Comparison of ENCODE assay signal across 8 cellular contexts in the genomic region with DNA sequence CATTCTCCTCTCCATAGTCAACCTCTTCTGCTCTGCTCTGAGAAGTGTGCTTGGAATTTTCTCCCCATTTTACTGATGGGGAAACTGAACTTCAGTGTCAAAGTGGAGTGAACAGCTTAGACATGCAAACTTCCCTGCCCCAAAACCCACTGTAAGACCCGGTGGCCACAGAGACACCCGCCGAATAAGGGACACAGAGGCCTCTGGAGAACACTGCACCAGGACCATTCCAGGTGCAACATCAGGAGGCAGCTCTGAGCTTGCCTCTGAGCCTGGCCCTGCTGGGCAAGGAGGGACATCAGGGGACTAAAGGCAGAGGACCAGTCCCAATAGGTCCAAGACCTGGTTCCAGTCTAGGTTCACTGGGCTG. TPM values are rescaled to one million over a fixed set of nuclear protein-coding genes. Genes with fewer than 3 reads are reported as not detected.
A peak's percentile ranks its signal among the peaks of the same experiment; 100 is the strongest.
DNase-seq lines count a peak whose midpoint lies in the region; ATAC-seq and TF ChIP-seq lines count a peak whose summit lies in the region.

No MANE protein-coding gene starts in this region.

- H3K9me3 Mint-ChIP-seq in activated T-cell treated with anti-CD3 and anti-CD28 coated beads, Interleukin-2, amount 50 U/mL, for 24 hours: peaks cover 3% of the 10 kb centered on the region
- H3K9me3 Mint-ChIP-seq in type B pancreatic cell: no peaks in the 10 kb centered on the region

- peaks cover 62% of the 10 kb centered on the region for H3K36me3 Mint-ChIP-seq in activated T-cell treated with anti-CD3 and anti-CD28 coated beads, Interleukin-2, amount 50 U/mL, for 24 hours (ENCODE audit: low read depth)
- H3K36me3 Mint-ChIP-seq in type B pancreatic cell: no peaks in the 10 kb centered on the region

- H3K4me3 Mint-ChIP-seq in activated T-cell treated with anti-CD3 and anti-CD28 coated beads, Interleukin-2, amount 50 U/mL, for 24 hours: peak overlapping the region; percentile 96
- peak overlapping the region; percentile 91 for H3K4me3 Mint-ChIP-seq in type B pancreatic cell

- TF ChIP-seq CTCF in breast epithelium (IDR thresholded peaks at IDR 0.05) (no peak), type B pancreatic cell (conservative IDR thresholded peaks at IDR 0.05) (no peak)

- H3K9ac ChIP-seq in mesendoderm (ENCODE audit: low read length): peak overlapping the region; percentile 91

- peak overlapping the region; percentile 65 for H2AK5ac ChIP-seq in mesendoderm (ENCODE audit: low read length)

- no peak for ATAC-seq in HG02798 (IDR thresholded peaks at IDR 0.05; ENCODE audit: poor library complexity, unreplicated experiment)

- H3K56ac ChIP-seq in mesendoderm (ENCODE audit: low read length): peak overlapping the region; percentile 94

- H2BK15ac ChIP-seq in mesendoderm (replicated peaks; ENCODE audit: low read depth): no peak overlapping the region

- DNase-seq in activated T-cell treated with anti-CD3 and anti-CD28 coated beads, Interleukin-2, amount 50 U/mL, for 24 hours: no peak
- no peak for DNase-seq in activated T-cell treated with anti-CD3 and anti-CD28 coated beads, Interleukin-2, amount 50 U/mL, for 48 hours
- DNase-seq in breast epithelium (ENCODE audit: low spot score in 2 of 2): no peak
- no peak for DNase-seq in mesendoderm
- no peak for DNase-seq in type B pancreatic cell (ENCODE audit: extremely low spot score, unreplicated experiment)
- DNase-seq in iPS-NIHi11 (ENCODE audit: low spot score): no peak
- no peak for DNase-seq in NCI-H128 (lab: John Stamatoyannopoulos, UW; ENCODE audit: unreplicated experiment)

- H3K27me3 ChIP-seq in breast epithelium (no peaks in the 10 kb centered on the region), mesendoderm (ENCODE audit: insufficient read depth, low read length, poor library complexity) (no peaks in the 10 kb centered on the region)

- H3K4me3 ChIP-seq in breast epithelium (peak overlapping the region; percentile 75 to 99 (median 91)), mesendoderm (ENCODE audit: low read length) (no peak overlapping the region)

- H2BK120ac ChIP-seq in mesendoderm (ENCODE audit: low read depth, low read length): no peak overlapping the region

- H3K4me2 ChIP-seq in mesendoderm (ENCODE audit: low read length): peak overlapping the region; percentile 95

- peak overlapping the region; percentile 99 for H3K27ac Mint-ChIP-seq in activated T-cell treated with anti-CD3 and anti-CD28 coated beads, Interleukin-2, amount 50 U/mL, for 24 hours
- peak overlapping the region; percentile 82 for H3K27ac Mint-ChIP-seq in type B pancreatic cell

- H3K18ac ChIP-seq in mesendoderm (ENCODE audit: low read length): no peak overlapping the region

- H3K36me3 ChIP-seq in breast epithelium (no peaks in the 10 kb centered on the region), mesendoderm (ENCODE audit: control insufficient read depth, insufficient read depth, low read length) (no peaks in the 10 kb centered on the region)

- H3K27ac ChIP-seq in breast epithelium (peak overlapping the region; percentile 98 to 100), mesendoderm (ENCODE audit: low read depth, low read length) (no peak overlapping the region)

- peaks cover 75% of the 10 kb centered on the region for H3K4me1 Mint-ChIP-seq in activated T-cell treated with anti-CD3 and anti-CD28 coated beads, Interleukin-2, amount 50 U/mL, for 24 hours (ENCODE audit: low read depth)
- peaks cover 63% of the 10 kb centered on the region for H3K4me1 Mint-ChIP-seq in type B pancreatic cell (ENCODE audit: unreplicated experiment)

- no peak overlapping the region for H4K5ac ChIP-seq in mesendoderm (ENCODE audit: low read length)

- no peak overlapping the region for H4K8ac ChIP-seq in mesendoderm (ENCODE audit: low read depth, low read length)

- H3K79me1 ChIP-seq in mesendoderm (ENCODE audit: low read length): peaks cover 22% of the 10 kb centered on the region

- peaks cover 50 to 58% of the 10 kb centered on the region in 2 donors for H3K4me1 ChIP-seq in breast epithelium
- H3K4me1 ChIP-seq in mesendoderm (ENCODE audit: control insufficient read depth, low read depth, low read length): peaks cover 51% of the 10 kb centered on the region

- peak overlapping the region; percentile 31 for H2BK5ac ChIP-seq in mesendoderm (ENCODE audit: low read length)

- intact Hi-C loops in breast epithelium (cut with DNase I; ENCODE audit: low total_unique reads): no loop called here

- no peak for TF ChIP-seq POLR2A in breast epithelium (IDR thresholded peaks at IDR 0.05)

- no peaks in the 10 kb centered on the region for H3K27me3 Mint-ChIP-seq in activated T-cell treated with anti-CD3 and anti-CD28 coated beads, Interleukin-2, amount 50 U/mL, for 24 hours
- no peaks in the 10 kb centered on the region for H3K27me3 Mint-ChIP-seq in type B pancreatic cell

- H3K9me3 ChIP-seq in breast epithelium: no peaks in the 10 kb centered on the region

- no CpG with 5 or more reads among the region's 3 CpGs for WGBS in mesendoderm (ENCODE audit: extremely low coverage, insufficient coverage, low lambda C conversion rate)

- no peak overlapping the region for H3K4ac ChIP-seq in mesendoderm (ENCODE audit: low read depth, low read length)

- H3K23ac ChIP-seq in mesendoderm (ENCODE audit: low read length): peak overlapping the region; percentile 97

- H3K79me2 ChIP-seq in mesendoderm (ENCODE audit: control insufficient read depth, insufficient read depth, low read length): peaks cover 61% of the 10 kb centered on the region

RNA-seq across cellular contexts. Expression of gene HDAC7, which starts 1.7 kb away (rescaled TPM):
- total RNA-seq in breast epithelium (10 to 100 TPM; 37.6 to 77.0 (median 44.9) TPM), type B pancreatic cell (ENCODE audit: low replicate concordance) (71.5 and 76.1 TPM in 2 replicates)
- 50.1 TPM for polyA plus RNA-seq in mesendoderm (2013, experiment 1 of 2)
- 51.3 TPM for polyA plus RNA-seq in mesendoderm (2013, experiment 2 of 2)

RNA-seq across cellular contexts. Expression of gene SLC48A1, which starts 45.0 kb away (rescaled TPM):
- 10 to 100 TPM; 27.5 to 51.5 (median 30.6) TPM for total RNA-seq in breast epithelium
- polyA plus RNA-seq in mesendoderm (2013, experiment 1 of 2): 9.6 TPM
- polyA plus RNA-seq in mesendoderm (2013, experiment 2 of 2): 9.2 TPM
- total RNA-seq in type B pancreatic cell (ENCODE audit: low replicate concordance): 19.7 and 37.4 TPM in 2 replicates

RNA-seq across cellular contexts. Expression of gene RAPGEF3, which starts 59.3 kb away (rescaled TPM):
- total RNA-seq in breast epithelium (10 to 100 TPM; 40.6 to 87.8 (median 60.3) TPM), type B pancreatic cell (ENCODE audit: low replicate concordance) (3.7 and 4.9 TPM in 2 replicates)
- polyA plus RNA-seq in mesendoderm (2013, experiment 1 of 2): 7.8 TPM
- polyA plus RNA-seq in mesendoderm (2013, experiment 2 of 2): 7.4 TPM
